ENCODE assay signal across 12 cellular contexts in the genomic region with DNA sequence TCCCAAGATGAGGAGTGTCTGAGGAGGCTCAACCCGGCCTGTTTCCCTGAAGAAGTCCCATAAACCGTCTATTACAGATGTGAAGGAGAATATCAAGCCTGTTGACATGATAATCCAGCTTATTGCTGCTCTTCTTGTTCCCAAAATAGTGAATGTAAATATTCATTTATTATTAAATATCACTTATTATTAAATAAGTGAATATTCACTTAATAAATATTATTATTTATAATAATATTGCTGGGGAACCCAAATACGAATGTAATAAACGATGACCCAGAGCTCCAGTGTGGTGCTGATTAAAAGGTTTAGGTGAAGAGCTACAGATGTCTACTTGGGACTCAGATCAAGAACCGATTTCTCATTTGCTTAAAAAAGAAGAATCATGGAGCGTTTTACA. TPM values are rescaled to one million over a fixed set of nuclear protein-coding genes. Genes with fewer than 3 reads are reported as not detected.
"Had no signal": no experiment of that assay in that cellular context is flagged by ENCODE, and none has a peak within 500 bp of the region (broad histone marks: within the 10 kb centered on the region; RNA-seq: fewer than 3 reads in every experiment).

No MANE protein-coding gene starts in this region.

- H3K9me3 ChIP-seq: esophagus muscularis mucosa, thyroid gland had no signal

- H3K27me3 ChIP-seq: esophagus muscularis mucosa, thyroid gland had no signal

- ATAC-seq: activated CD4-positive, alpha-beta T cell treated with anti-CD3 and anti-CD28 coated beads for 36 hours; activated CD8-positive, alpha-beta T cell treated with anti-CD3 and anti-CD28 coated beads for 36 hours; activated T-cell treated with anti-CD3 and anti-CD28 coated beads, Interleukin-2, amount 50 U/mL, for 72 hours; natural killer cell treated with Interleukin-12 subunit alpha and Interleukin-12 subunit beta and Interleukin-15 and Interleukin-18, amount 100 ng/mL, for 72 hours had no signal

- H3K36me3 ChIP-seq: esophagus muscularis mucosa, thyroid gland had no signal

- DNase-seq: activated CD4-positive, alpha-beta T cell treated with anti-CD3 and anti-CD28 coated beads for 36 hours; activated CD8-positive, alpha-beta memory T cell treated with anti-CD3 and anti-CD28 coated beads, Interleukin-2, amount 50 U/mL, for 4 hours; activated CD8-positive, alpha-beta T cell treated with anti-CD3 and anti-CD28 coated beads for 36 hours; activated gamma-delta T cell treated with Interleukin-2 at 50 U/mL for 16 hours; activated naive CD8-positive, alpha-beta T cell treated with anti-CD3 and anti-CD28 coated beads for 36 hours; activated T-cell treated with anti-CD3 and anti-CD28 coated beads, Interleukin-2, amount 50 U/mL, for 72 hours; anterior cingulate cortex; T-helper 9 cell; thyroid gland had no signal

- H3K4me3 ChIP-seq: esophagus muscularis mucosa, smooth muscle cell, thyroid gland had no signal

RNA-seq across cellular contexts. Expression of gene SORBS2, which starts 23.8 kb away (rescaled TPM):
- total RNA-seq: activated CD4-positive, alpha-beta T cell treated with anti-CD3 and anti-CD28 coated beads for 36 hours; activated CD8-positive, alpha-beta T cell treated with anti-CD3 and anti-CD28 coated beads for 36 hours; activated naive CD8-positive, alpha-beta T cell treated with anti-CD3 and anti-CD28 coated beads for 36 hours; natural killer cell treated with Interleukin-12 subunit alpha and Interleukin-12 subunit beta and Interleukin-15 and Interleukin-18, amount 100 ng/mL, for 72 hours had no signal
